In genomic region chr1:44645466-44646244, GRCh38 we compare ENCODE assay signal across 11 cellular contexts. TPM values are rescaled to one million over a fixed set of nuclear protein-coding genes. Genes with fewer than 3 reads are reported as not detected.
A peak's percentile ranks its signal among the peaks of the same experiment; 100 is the strongest.
DNase-seq lines count a peak whose midpoint lies in the region; ATAC-seq and TF ChIP-seq lines count a peak whose summit lies in the region.
"Had no signal": no experiment of that assay in that cellular context is flagged by ENCODE, and none has a peak within 500 bp of the region (broad histone marks: within the 10 kb centered on the region; RNA-seq: fewer than 3 reads in every experiment).

No MANE protein-coding gene starts in this region.

- H3K27me3 ChIP-seq in duodenal mucosa (ENCODE audit: control insufficient read depth in 1 of 2, insufficient read depth in 2 of 2, low read length in 2 of 2) (no peaks in the 10 kb centered on the region), lower lobe of right lung (ENCODE audit: low read depth) (no peaks in the 10 kb centered on the region), stomach (no peaks in the 10 kb centered on the region)

- peak; percentile 42 for DNase-seq in NCI-H2029 treated with DMSO at 0.1 percent for 48 hours (lab: John Stamatoyannopoulos, UW)
- no peak for DNase-seq in lower lobe of right lung
- DNase-seq in stomach, result peak; percentile 38
- DNase-seq in effector memory CD8-positive, alpha-beta T cell, result no peak
- DNase-seq in GM20000 (ENCODE audit: low spot score), result no peak
- DNase-seq in activated T-cell treated with anti-CD3 and anti-CD28 coated beads, Interleukin-2, amount 50 U/mL, for 48 hours, result no peak
- DNase-seq: stimulated activated CD4-positive, alpha-beta T cell treated with anti-CD3 and anti-CD28 coated beads, Interleukin-1b, Interleukin-23, amount 100 ng/mL, for 48 hours had no signal

- H3K4me3 ChIP-seq in duodenal mucosa (ENCODE audit: low read depth in 1 of 2, low read length in 2 of 2) (peak overlapping the region in 1 of 2 donors; percentile 16), lower lobe of right lung (no peak overlapping the region), stomach (no peak overlapping the region)

- no peak overlapping the region for H3K4me3 Mint-ChIP-seq in effector memory CD8-positive, alpha-beta T cell
- H3K4me3 Mint-ChIP-seq: activated T-helper 1 cell treated with anti-CD3 and anti-CD28 coated beads, Interleukin-12 subunit alpha, Interleukin-12 subunit beta, Interleukin-2, Interleukin-4 antibody, amounts not matched to agents 30 ng/mL and 10 ng/mL and 1 ng/mL, durations not matched to agents 14 hours and 24 hours and 36 hours; memory B cell had no signal

- TF ChIP-seq CTCF in lower lobe of right lung (IDR thresholded peaks at IDR 0.05), result no peak
- TF ChIP-seq CTCF in stomach (IDR thresholded peaks at IDR 0.05), result no peak
- TF ChIP-seq CTCF in GM20000 (IDR thresholded peaks at IDR 0.05; ENCODE audit: extremely low read depth, missing control alignments), result no peak

- WGBS in stomach, 5 donors, result 61 to 86% (median 67%) methylated on average over 11 to 18 of the region's 18 CpGs

- peaks cover 39 to 93% of the 10 kb centered on the region in 2 donors for H3K36me3 ChIP-seq in duodenal mucosa (ENCODE audit: control insufficient read depth in 1 of 2, insufficient read depth in 2 of 2, low read length in 2 of 2)
- peaks cover 100% of the 10 kb centered on the region for H3K36me3 ChIP-seq in lower lobe of right lung
- peaks cover 53 to 100% (median 99%) of the 10 kb centered on the region in 4 donors for H3K36me3 ChIP-seq in stomach

- peak overlapping the region; percentile 80 for H3K27ac ChIP-seq in duodenal mucosa (ENCODE audit: low read depth, low read length)
- peak overlapping the region; percentile 20 for H3K27ac ChIP-seq in lower lobe of right lung
- H3K27ac ChIP-seq in stomach, result peak overlapping the region in 4 of 5 donors; percentile 71 to 82 (median 76)

- H3K27me3 Mint-ChIP-seq in effector memory CD8-positive, alpha-beta T cell, result no peaks in the 10 kb centered on the region
- H3K27me3 Mint-ChIP-seq: memory B cell had no signal

- H3K4me1 ChIP-seq in duodenal mucosa (ENCODE audit: control insufficient read depth in 1 of 2, insufficient read depth in 2 of 2, low read length in 2 of 2) (peaks cover 62 to 64% of the 10 kb centered on the region in 2 donors), lower lobe of right lung (no peaks in the 10 kb centered on the region), stomach (peaks cover 11 to 72% (median 38%) of the 10 kb centered on the region in 4 donors)

- peak overlapping the region in 1 of 2 donors; percentile 49 for H3K27ac Mint-ChIP-seq in effector memory CD8-positive, alpha-beta T cell
- H3K27ac Mint-ChIP-seq: activated T-helper 1 cell treated with anti-CD3 and anti-CD28 coated beads, Interleukin-12 subunit alpha, Interleukin-12 subunit beta, Interleukin-2, Interleukin-4 antibody, amounts not matched to agents 30 ng/mL and 10 ng/mL and 1 ng/mL, durations not matched to agents 14 hours and 24 hours and 36 hours; memory B cell had no signal

- H3K9me3 ChIP-seq in duodenal mucosa (ENCODE audit: control insufficient read depth in 1 of 2, low read length in 2 of 2) (no peaks in the 10 kb centered on the region), lower lobe of right lung (no peaks in the 10 kb centered on the region), stomach (no peaks in the 10 kb centered on the region)

- no peak for TF ChIP-seq EP300 in stomach (IDR thresholded peaks at IDR 0.05)

- H3K9me3 Mint-ChIP-seq in effector memory CD8-positive, alpha-beta T cell, result no peaks in the 10 kb centered on the region
- H3K9me3 Mint-ChIP-seq: activated T-helper 1 cell treated with anti-CD3 and anti-CD28 coated beads, Interleukin-12 subunit alpha, Interleukin-12 subunit beta, Interleukin-2, Interleukin-4 antibody, amounts not matched to agents 30 ng/mL and 10 ng/mL and 1 ng/mL, durations not matched to agents 14 hours and 24 hours and 36 hours; memory B cell had no signal

- intact Hi-C loops in lower lobe of right lung (cut with DNase I) (no loop called here), stomach (cut with DNase I; ENCODE audit: low total_unique reads) (no loop called here)

- ATAC-seq in lower lobe of right lung (peak; percentile 37 to 41), HG03097 (IDR thresholded peaks at IDR 0.05; ENCODE audit: low FRiP score, unreplicated experiment) (no peak)
- ATAC-seq in effector memory CD8-positive, alpha-beta T cell (replicated peaks), result no peak

- no peak for TF ChIP-seq POLR2A in stomach (IDR thresholded peaks at IDR 0.05)

- peaks cover 41% of the 10 kb centered on the region for H3K36me3 Mint-ChIP-seq in effector memory CD8-positive, alpha-beta T cell (ENCODE audit: insufficient read depth)

- peaks cover 13 to 15% of the 10 kb centered on the region in 2 donors for H3K4me1 Mint-ChIP-seq in effector memory CD8-positive, alpha-beta T cell (ENCODE audit: low read depth in 2 of 2)

- H3K9ac ChIP-seq in duodenal mucosa (ENCODE audit: low read depth in 1 of 2, low read length in 2 of 2), result peak overlapping the region; percentile 49 to 64

RNA-seq across cellular contexts. Expression of gene TMEM53, which starts 28.6 kb away (rescaled TPM):
- total RNA-seq in lower lobe of right lung (22.6 TPM), stomach (10 to 100 TPM in 1 of 5 donors, 1 to 10 TPM in 4; 2.4 to 22.8 (median 4.9) TPM)
- 1 to 10 TPM; 6.9 to 9.4 (median 7.3) TPM for polyA plus RNA-seq in stomach

RNA-seq across cellular contexts. Expression of gene ARMH1, which starts 28.9 kb away (rescaled TPM):
- 14.5 TPM for total RNA-seq in lower lobe of right lung
- 1 to 10 TPM in 2 of 5 donors, not detected in 3; 3.3 to 3.7 TPM for total RNA-seq in stomach
- 1 to 10 TPM; 4.4 to 8.6 (median 5.7) TPM for polyA plus RNA-seq in stomach

Comparison
In these comparisons a context has a peak if more than half of its experiments do, and no peak if none do; other contexts are left out.
1. DNase-seq: peak in NCI-H2029 treated with DMSO at 0.1 percent for 48 hours (single experiment) and stomach (single experiment); none in lower lobe of right lung (single experiment), effector memory CD8-positive, alpha-beta T cell (0 of 3), GM20000 (single experiment) and activated T-cell treated with anti-CD3 and anti-CD28 coated beads, Interleukin-2, amount 50 U/mL, for 48 hours (0 of 2).
2. H3K27ac ChIP-seq: peak in every context shown above with its lines; median percentile 80 in duodenal mucosa; 76 in stomach; 20 in lower lobe of right lung.
3. ATAC-seq: peak in lower lobe of right lung (2 of 2); none in effector memory CD8-positive, alpha-beta T cell (single experiment) and HG03097 (single experiment).